In the genomic region with DNA sequence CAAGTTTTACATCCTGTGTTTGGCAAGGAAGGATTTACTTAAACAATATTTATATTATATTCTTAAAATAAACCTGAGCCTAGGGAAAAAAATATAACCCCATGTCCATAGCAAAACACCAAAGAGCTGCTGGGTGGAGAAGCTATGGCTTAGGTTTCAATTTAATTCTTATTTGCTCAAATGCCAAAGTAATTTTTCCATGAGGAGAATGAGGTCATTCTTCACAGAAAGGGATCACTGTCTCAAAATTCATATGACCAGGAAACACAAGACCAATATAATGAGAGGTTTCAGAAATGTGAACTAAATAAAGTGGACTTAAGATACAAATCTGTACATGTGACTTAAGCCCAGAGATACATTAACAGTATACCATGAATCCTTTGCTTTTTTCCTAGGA, we compare ENCODE assay signal across 1 cellular context.
TF ChIP-seq lines count a peak whose summit lies in the region.

No MANE protein-coding gene starts in this region.

TF ChIP-seq in HepG2, 621 proteins besides CTCF, POLR2A, EP300 and RAD21 (continued from another document):
- TF ChIP-seq, protein P1, sequence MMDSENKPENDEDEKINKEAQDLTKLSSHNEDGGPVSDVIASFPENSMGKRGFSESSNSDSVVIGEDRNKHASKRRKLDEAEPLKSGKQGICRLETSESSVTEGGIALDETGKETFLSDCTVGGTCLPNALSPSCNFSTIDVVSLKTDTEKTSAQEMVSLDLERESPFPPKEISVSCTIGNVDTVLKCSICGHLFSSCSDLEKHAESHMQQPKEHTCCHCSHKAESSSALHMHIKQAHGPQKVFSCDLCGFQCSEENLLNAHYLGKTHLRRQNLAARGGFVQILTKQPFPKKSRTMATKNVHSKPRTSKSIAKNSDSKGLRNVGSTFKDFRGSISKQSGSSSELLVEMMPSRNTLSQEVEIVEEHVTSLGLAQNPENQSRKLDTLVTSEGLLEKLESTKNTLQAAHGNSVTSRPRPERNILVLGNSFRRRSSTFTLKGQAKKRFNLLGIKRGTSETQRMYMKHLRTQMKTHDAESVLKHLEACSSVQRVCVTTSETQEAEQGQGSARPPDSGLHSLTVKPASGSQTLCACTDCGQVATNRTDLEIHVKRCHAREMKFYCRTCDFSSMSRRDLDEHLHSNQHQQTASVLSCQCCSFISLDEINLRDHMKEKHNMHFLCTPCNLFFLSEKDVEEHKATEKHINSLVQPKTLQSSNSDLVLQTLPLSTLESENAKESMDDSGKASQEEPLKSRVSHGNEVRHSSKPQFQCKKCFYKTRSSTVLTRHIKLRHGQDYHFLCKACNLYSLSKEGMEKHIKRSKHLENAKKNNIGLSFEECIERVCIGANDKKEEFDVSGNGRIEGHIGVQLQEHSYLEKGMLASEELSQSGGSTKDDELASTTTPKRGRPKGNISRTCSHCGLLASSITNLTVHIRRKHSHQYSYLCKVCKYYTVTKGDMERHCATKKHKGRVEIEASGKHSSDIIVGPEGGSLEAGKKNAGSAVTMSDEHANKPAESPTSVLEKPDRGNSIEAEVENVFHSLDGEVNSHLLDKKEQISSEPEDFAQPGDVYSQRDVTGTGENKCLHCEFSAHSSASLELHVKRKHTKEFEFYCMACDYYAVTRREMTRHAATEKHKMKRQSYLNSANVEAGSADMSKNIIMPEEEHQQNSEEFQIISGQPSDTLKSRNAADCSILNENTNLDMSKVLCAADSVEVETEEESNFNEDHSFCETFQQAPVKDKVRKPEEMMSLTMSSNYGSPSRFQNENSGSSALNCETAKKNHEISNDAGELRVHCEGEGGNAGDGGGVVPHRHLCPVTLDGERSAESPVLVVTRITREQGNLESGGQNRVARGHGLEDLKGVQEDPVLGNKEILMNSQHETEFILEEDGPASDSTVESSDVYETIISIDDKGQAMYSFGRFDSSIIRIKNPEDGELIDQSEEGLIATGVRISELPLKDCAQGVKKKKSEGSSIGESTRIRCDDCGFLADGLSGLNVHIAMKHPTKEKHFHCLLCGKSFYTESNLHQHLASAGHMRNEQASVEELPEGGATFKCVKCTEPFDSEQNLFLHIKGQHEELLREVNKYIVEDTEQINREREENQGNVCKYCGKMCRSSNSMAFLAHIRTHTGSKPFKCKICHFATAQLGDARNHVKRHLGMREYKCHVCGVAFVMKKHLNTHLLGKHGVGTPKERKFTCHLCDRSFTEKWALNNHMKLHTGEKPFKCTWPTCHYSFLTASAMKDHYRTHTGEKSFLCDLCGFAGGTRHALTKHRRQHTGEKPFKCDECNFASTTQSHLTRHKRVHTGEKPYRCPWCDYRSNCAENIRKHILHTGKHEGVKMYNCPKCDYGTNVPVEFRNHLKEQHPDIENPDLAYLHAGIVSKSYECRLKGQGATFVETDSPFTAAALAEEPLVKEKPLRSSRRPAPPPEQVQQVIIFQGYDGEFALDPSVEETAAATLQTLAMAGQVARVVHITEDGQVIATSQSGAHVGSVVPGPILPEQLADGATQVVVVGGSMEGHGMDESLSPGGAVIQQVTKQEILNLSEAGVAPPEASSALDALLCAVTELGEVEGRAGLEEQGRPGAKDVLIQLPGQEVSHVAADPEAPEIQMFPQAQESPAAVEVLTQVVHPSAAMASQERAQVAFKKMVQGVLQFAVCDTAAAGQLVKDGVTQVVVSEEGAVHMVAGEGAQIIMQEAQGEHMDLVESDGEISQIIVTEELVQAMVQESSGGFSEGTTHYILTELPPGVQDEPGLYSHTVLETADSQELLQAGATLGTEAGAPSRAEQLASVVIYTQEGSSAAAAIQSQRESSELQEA (CRISPR knock-in tag; IDR thresholded peaks at IDR 0.05; ENCODE audit: not compliant biosample characterization), result no peak
- TF ChIP-seq MED8 (CRISPR knock-in tag; IDR thresholded peaks at IDR 0.05; ENCODE audit: insufficient replicate concordance) (no peak), NKX3-1 (CRISPR knock-in tag; IDR thresholded peaks at IDR 0.05) (no peak), NFE2L2 (IDR thresholded peaks at IDR 0.05; ENCODE audit: low read length) (no peak), MED13 (CRISPR knock-in tag; IDR thresholded peaks at IDR 0.05) (no peak), CHD4 (IDR thresholded peaks at IDR 0.05; ENCODE audit: borderline replicate concordance, low read length) (no peak)
- TF ChIP-seq, protein P2, sequence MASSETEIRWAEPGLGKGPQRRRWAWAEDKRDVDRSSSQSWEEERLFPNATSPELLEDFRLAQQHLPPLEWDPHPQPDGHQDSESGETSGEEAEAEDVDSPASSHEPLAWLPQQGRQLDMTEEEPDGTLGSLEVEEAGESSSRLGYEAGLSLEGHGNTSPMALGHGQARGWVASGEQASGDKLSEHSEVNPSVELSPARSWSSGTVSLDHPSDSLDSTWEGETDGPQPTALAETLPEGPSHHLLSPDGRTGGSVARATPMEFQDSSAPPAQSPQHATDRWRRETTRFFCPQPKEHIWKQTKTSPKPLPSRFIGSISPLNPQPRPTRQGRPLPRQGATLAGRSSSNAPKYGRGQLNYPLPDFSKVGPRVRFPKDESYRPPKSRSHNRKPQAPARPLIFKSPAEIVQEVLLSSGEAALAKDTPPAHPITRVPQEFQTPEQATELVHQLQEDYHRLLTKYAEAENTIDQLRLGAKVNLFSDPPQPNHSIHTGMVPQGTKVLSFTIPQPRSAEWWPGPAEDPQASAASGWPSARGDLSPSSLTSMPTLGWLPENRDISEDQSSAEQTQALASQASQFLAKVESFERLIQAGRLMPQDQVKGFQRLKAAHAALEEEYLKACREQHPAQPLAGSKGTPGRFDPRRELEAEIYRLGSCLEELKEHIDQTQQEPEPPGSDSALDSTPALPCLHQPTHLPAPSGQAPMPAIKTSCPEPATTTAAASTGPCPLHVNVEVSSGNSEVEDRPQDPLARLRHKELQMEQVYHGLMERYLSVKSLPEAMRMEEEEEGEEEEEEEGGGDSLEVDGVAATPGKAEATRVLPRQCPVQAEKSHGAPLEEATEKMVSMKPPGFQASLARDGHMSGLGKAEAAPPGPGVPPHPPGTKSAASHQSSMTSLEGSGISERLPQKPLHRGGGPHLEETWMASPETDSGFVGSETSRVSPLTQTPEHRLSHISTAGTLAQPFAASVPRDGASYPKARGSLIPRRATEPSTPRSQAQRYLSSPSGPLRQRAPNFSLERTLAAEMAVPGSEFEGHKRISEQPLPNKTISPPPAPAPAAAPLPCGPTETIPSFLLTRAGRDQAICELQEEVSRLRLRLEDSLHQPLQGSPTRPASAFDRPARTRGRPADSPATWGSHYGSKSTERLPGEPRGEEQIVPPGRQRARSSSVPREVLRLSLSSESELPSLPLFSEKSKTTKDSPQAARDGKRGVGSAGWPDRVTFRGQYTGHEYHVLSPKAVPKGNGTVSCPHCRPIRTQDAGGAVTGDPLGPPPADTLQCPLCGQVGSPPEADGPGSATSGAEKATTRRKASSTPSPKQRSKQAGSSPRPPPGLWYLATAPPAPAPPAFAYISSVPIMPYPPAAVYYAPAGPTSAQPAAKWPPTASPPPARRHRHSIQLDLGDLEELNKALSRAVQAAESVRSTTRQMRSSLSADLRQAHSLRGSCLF (CRISPR knock-in tag; IDR thresholded peaks at IDR 0.05; ENCODE audit: borderline replicate concordance), result no peak
